ENCODE assay signal across 9 cellular contexts in the genomic region with DNA sequence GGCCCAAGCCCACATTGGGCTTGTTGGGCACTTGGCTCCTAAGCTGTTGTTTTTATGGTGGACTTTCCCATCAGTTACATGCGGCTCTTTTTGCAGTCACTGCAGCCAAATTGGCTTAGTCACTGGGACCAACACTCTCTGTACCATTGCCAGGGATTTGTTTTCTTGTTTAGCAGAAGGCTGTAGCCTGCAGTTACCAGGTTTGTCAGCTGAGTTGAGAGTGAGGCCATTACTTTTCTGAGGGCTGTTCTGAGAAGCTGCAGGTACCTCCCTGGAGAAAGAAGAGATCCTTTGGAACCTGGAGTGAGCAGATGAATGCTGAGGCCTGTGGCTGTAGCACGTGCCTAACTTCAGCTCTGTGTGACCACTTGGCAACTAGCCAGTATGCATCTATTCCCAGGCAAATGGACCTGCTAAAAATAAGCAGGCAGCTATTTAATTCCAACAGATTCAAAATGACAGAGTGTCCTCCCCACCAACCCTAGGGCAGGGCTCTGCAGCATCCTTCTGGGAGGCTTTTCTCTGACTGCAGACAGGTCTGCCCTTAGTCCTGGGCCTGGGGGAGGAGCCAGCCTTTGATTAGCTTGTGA. TPM values are rescaled to one million over a fixed set of nuclear protein-coding genes. Genes with fewer than 3 reads are reported as not detected.
DNase-seq lines count a peak whose midpoint lies in the region; ATAC-seq and TF ChIP-seq lines count a peak whose summit lies in the region.
"Had no signal": no experiment of that assay in that cellular context is flagged by ENCODE, and none has a peak within 500 bp of the region (broad histone marks: within the 10 kb centered on the region; RNA-seq: fewer than 3 reads in every experiment).

No MANE protein-coding gene starts in this region.

- H3K36me3 Mint-ChIP-seq in chondrocyte (ENCODE audit: low read depth), result no peaks in the 10 kb centered on the region

- DNase-seq in AG08396 (ENCODE audit: low spot score) (peak; percentile 76), NCI-H1417 treated with DMSO at 0.1 percent for 48 hours (lab: John Stamatoyannopoulos, UW) (peak; percentile 10), chondrocyte (ENCODE audit: low spot score) (no peak), medulla oblongata (ENCODE audit: extremely low spot score) (peak; percentile 49), omental fat pad (ENCODE audit: low spot score) (no peak), AML-193 (lab: John Stamatoyannopoulos, UW) (no peak), cortex of kidney (lab: John Stamatoyannopoulos, UW) (no peak)
- DNase-seq: NCI-H510A treated with DMSO at 0.1 percent for 48 hours had no signal

- ATAC-seq in omental fat pad (ENCODE audit: low FRiP score) (no peak), GM21528 (IDR thresholded peaks at IDR 0.05; ENCODE audit: low FRiP score, unreplicated experiment) (no peak)

- H3K9me3 Mint-ChIP-seq in chondrocyte (ENCODE audit: low read depth), result no peaks in the 10 kb centered on the region

- TF ChIP-seq CTCF in chondrocyte (IDR thresholded peaks at IDR 0.05), result no peak
- no peak for TF ChIP-seq CTCF in omental fat pad (IDR thresholded peaks at IDR 0.05)

- H3K4me1 Mint-ChIP-seq in chondrocyte (ENCODE audit: low read depth), result peaks cover 16% of the 10 kb centered on the region

- no peaks in the 10 kb centered on the region for H3K27me3 Mint-ChIP-seq in chondrocyte (ENCODE audit: low read depth)

- no peak overlapping the region for H3K4me3 Mint-ChIP-seq in chondrocyte (ENCODE audit: unreplicated experiment)

- H3K27ac Mint-ChIP-seq in chondrocyte (ENCODE audit: unreplicated experiment), result peak overlapping the region; percentile 87

RNA-seq across cellular contexts. Expression of a gene that starts 12.9 kb away (rescaled TPM):
- total RNA-seq in chondrocyte (11.5 to 14.8 TPM (median 14.2 TPM) in 3 replicates), omental fat pad (10 to 100 TPM; 29.4 to 89.0 (median 36.1) TPM)

Comparison
In these comparisons a context has a peak if more than half of its experiments do, and no peak if none do; other contexts are left out.
1. DNase-seq: peak in AG08396 (single experiment), NCI-H1417 treated with DMSO at 0.1 percent for 48 hours (single experiment) and medulla oblongata (single experiment); none in chondrocyte (single experiment), omental fat pad (single experiment), AML-193 (0 of 2) and cortex of kidney (single experiment).